8 cellular contexts compared by ENCODE assay signal in the genomic region with DNA sequence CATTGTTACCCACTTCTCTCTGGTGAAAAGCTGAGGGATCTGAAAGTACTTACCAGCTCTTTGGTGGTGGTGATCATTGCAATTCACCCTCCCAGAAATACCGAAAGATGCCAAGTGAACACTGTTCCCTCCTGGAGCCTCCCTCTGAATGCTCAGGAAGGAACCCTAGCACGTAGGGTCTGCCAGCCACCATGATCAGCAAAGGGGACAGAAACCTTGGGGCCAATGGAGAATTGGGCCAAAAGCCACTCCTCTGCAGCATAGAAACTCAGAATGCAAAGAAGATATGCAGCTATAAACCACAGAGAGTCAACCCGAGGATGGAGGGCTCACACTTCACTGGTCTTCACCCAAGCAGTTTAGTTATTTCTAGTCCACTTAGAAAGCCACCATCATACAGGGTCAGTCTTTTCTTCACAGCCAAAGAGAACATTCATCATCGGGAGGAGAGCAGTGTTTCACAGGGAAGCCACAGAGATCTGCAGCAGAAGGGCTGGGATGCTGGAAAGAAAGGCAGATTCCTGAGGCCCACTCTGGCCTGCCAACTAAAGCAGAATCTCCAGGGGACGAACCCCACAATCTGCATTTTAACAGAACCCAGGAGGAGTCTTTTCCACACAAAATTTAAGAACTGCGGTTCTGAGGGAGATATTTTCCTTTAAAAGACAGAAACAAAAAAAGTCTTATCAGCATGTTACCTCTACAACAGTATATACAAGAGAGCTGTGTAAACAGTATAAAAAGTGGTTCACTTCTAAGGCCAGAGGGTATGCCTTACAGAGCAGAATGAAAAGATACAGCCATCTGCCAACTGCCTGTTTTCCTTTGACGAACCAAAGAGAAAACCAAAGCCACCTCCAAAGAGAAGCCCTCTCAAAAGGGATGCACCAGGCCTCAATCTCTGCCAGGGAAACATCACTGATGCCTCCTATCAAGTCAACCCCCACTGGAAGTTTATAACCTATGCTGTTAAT. TPM values are rescaled to one million over a fixed set of nuclear protein-coding genes. Genes with fewer than 3 reads are reported as not detected.
DNase-seq lines count a peak whose midpoint lies in the region; ATAC-seq lines count a peak whose summit lies in the region.

No MANE protein-coding gene starts in this region.

- H3K27ac Mint-ChIP-seq in activated T-helper 2 cell treated with anti-CD3 and anti-CD28 coated beads, Interferon-gamma antibody, Interleukin-2, Interleukin-4, amounts not matched to agents 10 μg/mL and 5 μg/mL and 100 μg/mL, durations not matched to agents 14 hours and 24 hours and 36 hours: peak overlapping the region; percentile 81
- peak overlapping the region in 3 of 6 donors; percentile 2 to 23 (median 11) for H3K27ac Mint-ChIP-seq in naive B cell
- no peak overlapping the region for H3K27ac Mint-ChIP-seq in effector memory CD8-positive, alpha-beta T cell

- H3K4me1 Mint-ChIP-seq in activated T-helper 2 cell treated with anti-CD3 and anti-CD28 coated beads, Interferon-gamma antibody, Interleukin-2, Interleukin-4, amounts not matched to agents 10 μg/mL and 5 μg/mL and 100 μg/mL, durations not matched to agents 14 hours and 24 hours and 36 hours (ENCODE audit: low read depth): peaks cover 10% of the 10 kb centered on the region
- H3K4me1 Mint-ChIP-seq in naive B cell: peaks cover 9 to 49% (median 12%) of the 10 kb centered on the region in 3 donors
- peaks cover 16 to 32% of the 10 kb centered on the region in 2 donors for H3K4me1 Mint-ChIP-seq in effector memory CD8-positive, alpha-beta T cell (ENCODE audit: low read depth in 2 of 2)

- intact Hi-C loops in activated T-helper 2 cell treated with anti-CD3 and anti-CD28 coated beads, Interferon-gamma antibody, Interleukin-2, Interleukin-4, amounts not matched to agents 10 μg/mL and 5 μg/mL and 100 μg/mL, durations not matched to agents 14 hours and 24 hours and 36 hours (cut with micrococcal nuclease): loop anchor here (5.0 kb wide), 1 partner anchor 36 kb away; no protein-coding TSS in a partner anchor

- in situ Hi-C loops in KBM-7 (cut with MboI; ENCODE audit: low pct_unique_long_range_greater_than_20kb, low sequenced_read_pairs): no loop called here

- H3K27me3 Mint-ChIP-seq in activated T-helper 2 cell treated with anti-CD3 and anti-CD28 coated beads, Interferon-gamma antibody, Interleukin-2, Interleukin-4, amounts not matched to agents 10 μg/mL and 5 μg/mL and 100 μg/mL, durations not matched to agents 14 hours and 24 hours and 36 hours (ENCODE audit: low read depth): no peaks in the 10 kb centered on the region
- no peaks in the 10 kb centered on the region for H3K27me3 Mint-ChIP-seq in naive B cell
- H3K27me3 Mint-ChIP-seq in effector memory CD8-positive, alpha-beta T cell: no peaks in the 10 kb centered on the region

- no peaks in the 10 kb centered on the region for H3K9me3 Mint-ChIP-seq in activated T-helper 2 cell treated with anti-CD3 and anti-CD28 coated beads, Interferon-gamma antibody, Interleukin-2, Interleukin-4, amounts not matched to agents 10 μg/mL and 5 μg/mL and 100 μg/mL, durations not matched to agents 14 hours and 24 hours and 36 hours
- no peaks in the 10 kb centered on the region for H3K9me3 Mint-ChIP-seq in naive B cell
- no peaks in the 10 kb centered on the region for H3K9me3 Mint-ChIP-seq in effector memory CD8-positive, alpha-beta T cell

- no peak for DNase-seq in activated T-helper 2 cell treated with anti-CD3 and anti-CD28 coated beads, Interferon-gamma antibody, Interleukin-2, Interleukin-4, amounts not matched to agents 10 μg/mL and 5 μg/mL and 100 μg/mL, durations not matched to agents 14 hours and 24 hours and 36 hours (ENCODE audit: low spot score)
- no peak for DNase-seq in naive B cell
- DNase-seq in effector memory CD8-positive, alpha-beta T cell: no peak
- no peak for DNase-seq in stimulated activated CD4-positive, alpha-beta T cell treated with anti-CD3 and anti-CD28 coated beads, Interleukin-4, amount 100 ng/mL, for 1 hour
- DNase-seq in KBM-7: no peak
- DNase-seq in NCI-H748 (lab: John Stamatoyannopoulos, UW; ENCODE audit: unreplicated experiment): no peak

- ATAC-seq in GM18868 (IDR thresholded peaks at IDR 0.05; ENCODE audit: unreplicated experiment) (peak; percentile 57), HG02678 (IDR thresholded peaks at IDR 0.05; ENCODE audit: unreplicated experiment) (peak; percentile 66), naive B cell (ENCODE audit: low read depth in 2 of 2) (no peak)
- ATAC-seq in effector memory CD8-positive, alpha-beta T cell (replicated peaks): no peak

- no peak overlapping the region for H3K4me3 Mint-ChIP-seq in activated T-helper 2 cell treated with anti-CD3 and anti-CD28 coated beads, Interferon-gamma antibody, Interleukin-2, Interleukin-4, amounts not matched to agents 10 μg/mL and 5 μg/mL and 100 μg/mL, durations not matched to agents 14 hours and 24 hours and 36 hours (ENCODE audit: low read depth)
- peak overlapping the region in 5 of 8 donors; percentile 6 to 66 (median 47) for H3K4me3 Mint-ChIP-seq in naive B cell
- H3K4me3 Mint-ChIP-seq in effector memory CD8-positive, alpha-beta T cell: no peak overlapping the region

- peaks cover 10% of the 10 kb centered on the region for H3K36me3 Mint-ChIP-seq in activated T-helper 2 cell treated with anti-CD3 and anti-CD28 coated beads, Interferon-gamma antibody, Interleukin-2, Interleukin-4, amounts not matched to agents 10 μg/mL and 5 μg/mL and 100 μg/mL, durations not matched to agents 14 hours and 24 hours and 36 hours (ENCODE audit: low read depth)
- H3K36me3 Mint-ChIP-seq in naive B cell: no peaks in the 10 kb centered on the region
- peaks cover 6% of the 10 kb centered on the region for H3K36me3 Mint-ChIP-seq in effector memory CD8-positive, alpha-beta T cell (ENCODE audit: insufficient read depth)

RNA-seq across cellular contexts. Expression of gene TBC1D2B, which starts 11.3 kb away (rescaled TPM):
- 55.0 and 63.5 TPM in 2 replicates for total RNA-seq in activated T-helper 2 cell treated with anti-CD3 and anti-CD28 coated beads, Interferon-gamma antibody, Interleukin-2, Interleukin-4, amounts not matched to agents 10 μg/mL and 5 μg/mL and 100 μg/mL, durations not matched to agents 14 hours and 24 hours and 36 hours
- polyA plus RNA-seq in naive B cell (ENCODE audit: low read depth in 6 of 6): 1 to 10 TPM; 1.7 to 5.5 (median 2.9) TPM

RNA-seq across cellular contexts. Expression of gene SH2D7, which starts 26.1 kb away (rescaled TPM):
- total RNA-seq in activated T-helper 2 cell treated with anti-CD3 and anti-CD28 coated beads, Interferon-gamma antibody, Interleukin-2, Interleukin-4, amounts not matched to agents 10 μg/mL and 5 μg/mL and 100 μg/mL, durations not matched to agents 14 hours and 24 hours and 36 hours: not detected in 2 replicates
- polyA plus RNA-seq in naive B cell (ENCODE audit: low read depth in 6 of 6): not detected

Comparison
In these comparisons a context has a peak if more than half of its experiments do, and no peak if none do; other contexts are left out.
1. ATAC-seq: peak in GM18868 (single experiment) and HG02678 (single experiment); none in naive B cell (0 of 2) and effector memory CD8-positive, alpha-beta T cell (single experiment).
2. H3K4me3 Mint-ChIP-seq: peak in naive B cell (5 of 8); none in activated T-helper 2 cell treated with anti-CD3 and anti-CD28 coated beads, Interferon-gamma antibody, Interleukin-2, Interleukin-4, amounts not matched to agents 10 μg/mL and 5 μg/mL and 100 μg/mL, durations not matched to agents 14 hours and 24 hours and 36 hours (single experiment) and effector memory CD8-positive, alpha-beta T cell (0 of 2).